Comparison of ENCODE assay signal across 27 cellular contexts in the genomic region with DNA sequence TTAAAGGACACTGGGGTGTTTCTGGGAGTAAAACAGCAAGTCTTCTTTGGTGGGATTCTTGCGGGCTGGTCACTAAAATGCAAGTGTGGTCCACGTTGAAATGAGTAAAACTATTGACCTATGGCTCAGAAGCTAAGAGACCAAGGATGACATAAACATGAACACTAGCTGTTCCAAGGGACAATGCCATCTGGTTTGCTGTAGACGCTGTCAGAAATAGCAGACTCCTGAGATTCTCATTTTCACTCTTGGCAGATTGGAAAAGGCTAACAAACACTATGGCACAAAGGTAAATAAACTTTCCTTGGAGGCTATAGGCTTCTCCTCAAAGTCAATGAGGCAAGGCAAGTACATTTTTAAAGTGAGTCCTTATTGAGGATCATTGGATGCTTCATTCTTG.
A peak's percentile ranks its signal among the peaks of the same experiment; 100 is the strongest.
DNase-seq lines count a peak whose midpoint lies in the region; ATAC-seq lines count a peak whose summit lies in the region.
"Had no signal": no experiment of that assay in that cellular context is flagged by ENCODE, and none has a peak within 500 bp of the region (broad histone marks: within the 10 kb centered on the region; RNA-seq: fewer than 3 reads in every experiment).

No MANE protein-coding gene starts in this region.

- ATAC-seq in GM19328 (IDR thresholded peaks at IDR 0.05; ENCODE audit: unreplicated experiment), result no peak
- no peak for ATAC-seq in HG02642 (IDR thresholded peaks at IDR 0.05; ENCODE audit: poor library complexity, unreplicated experiment)
- ATAC-seq: A549; CD8-positive, alpha-beta T cell had no signal

- in situ Hi-C loops in G401 (cut with HindIII; ENCODE audit: low sequenced_read_pairs), result no loop called here

- DNase-seq in DMS 273 (lab: John Stamatoyannopoulos, UW; ENCODE audit: unreplicated experiment), result peak; percentile 1
- no peak for DNase-seq in DMS 273 treated with DMSO at 0.1 percent for 48 hours (lab: John Stamatoyannopoulos, UW)
- DNase-seq in G401 (ENCODE audit: low spot score), result peak; percentile 86
- DNase-seq in cerebellar cortex (ENCODE audit: low spot score), result peak; percentile 81
- peak; percentile 49 for DNase-seq in cerebellum (ENCODE audit: low spot score)
- DNase-seq in T1000 (lab: John Stamatoyannopoulos, UW), result no peak
- DNase-seq: 8988T; ACHN; AML-193; BE2C; Caco-2; Calu3; CD4-positive, alpha-beta memory T cell; CD4-positive, alpha-beta T cell; CD4-positive, CD25-positive, alpha-beta regulatory T cell; CD8-positive, alpha-beta memory T cell; CD8-positive, alpha-beta T cell; COR-L47; DMS153; DMS53; DMS79; DMS79 treated with DMSO at 0.1 percent for 48 hours; DND-41; EL had no signal

Comparison
In these comparisons a context has a peak if more than half of its experiments do, and no peak if none do; other contexts are left out.
1. DNase-seq: peak in DMS 273 (single experiment), G401 (single experiment), cerebellar cortex (single experiment) and cerebellum (single experiment); none in DMS 273 treated with DMSO at 0.1 percent for 48 hours (single experiment) and T1000 (single experiment).